8 cellular contexts compared by ENCODE assay signal in genomic region chr11:125164422-125165110, GRCh38. TPM values are rescaled to one million over a fixed set of nuclear protein-coding genes. Genes with fewer than 3 reads are reported as not detected.
A peak's percentile ranks its signal among the peaks of the same experiment; 100 is the strongest.
DNase-seq lines count a peak whose midpoint lies in the region; ATAC-seq and TF ChIP-seq lines count a peak whose summit lies in the region.

PKNOX2 (plus strand) TSS chr11:125164751; CDS start chr11:125351306, 186,555 bp downstream.

- under 1% methylated on average over 58 of the region's 58 CpGs for WGBS in HUES64
- WGBS in aorta, 2 donors = 1% methylated on average over 53 to 58 of the region's 58 CpGs

- DNase-seq in G401 (ENCODE audit: low spot score) = peak; percentile 85
- DNase-seq in T-helper 1 cell = peak; percentile 30 to 73 (median 33)
- DNase-seq in astrocyte of the spinal cord (ENCODE audit: low read depth, low spot score) = peak; percentile 81
- peak; percentile 18 to 94 (median 74) for DNase-seq in hypothalamus (lab: John Stamatoyannopoulos, UW)
- DNase-seq in retinal pigment epithelial cell (ENCODE audit: low read depth) = no peak
- DNase-seq in aorta = peak; percentile 85 to 95
- no peak for DNase-seq in RKO (ENCODE audit: low spot score)

- peak; percentile 90 for ATAC-seq in aorta (ENCODE audit: low FRiP score)

- TF ChIP-seq CTCF in astrocyte of the spinal cord (IDR thresholded peaks at IDR 0.05; ENCODE audit: low read depth, low read length) (peak; percentile 69), retinal pigment epithelial cell (conservative IDR thresholded peaks at IDR 0.05; ENCODE audit: low read depth, low read length) (peak; percentile 58)

- H3K36me3 ChIP-seq in HUES64 (ENCODE audit: insufficient read depth, low read length) = no peaks in the 10 kb centered on the region
- no peaks in the 10 kb centered on the region for H3K36me3 ChIP-seq in aorta (ENCODE audit: control insufficient read depth in 1 of 2, insufficient read depth in 2 of 2, low read length in 1 of 2)

- H3K4me1 ChIP-seq in HUES64 (ENCODE audit: insufficient read depth, low read length) = peaks cover 44% of the 10 kb centered on the region
- no peaks in the 10 kb centered on the region for H3K4me1 ChIP-seq in aorta (ENCODE audit: control insufficient read depth in 1 of 2, insufficient read depth in 2 of 2, low read length in 2 of 2)

- in situ Hi-C loops in G401 (cut with HindIII; ENCODE audit: low sequenced_read_pairs) = no loop called here
- in situ Hi-C loops in astrocyte of the spinal cord (cut with HindIII; ENCODE audit: low sequenced_read_pairs) = no loop called here

- H3K4me3 ChIP-seq in HUES64 (ENCODE audit: low read length) = peak within 1 kb of the TSS; percentile 63
- H3K4me3 ChIP-seq in astrocyte of the spinal cord (ENCODE audit: low read depth, low read length) = peak within 1 kb of the TSS; percentile 68
- H3K4me3 ChIP-seq in retinal pigment epithelial cell (ENCODE audit: low read length) = peak within 1 kb of the TSS; percentile 60
- H3K4me3 ChIP-seq in aorta (ENCODE audit: low read length in 2 of 2) = peak within 1 kb of the TSS; percentile 75 to 93

- H3K9ac ChIP-seq in HUES64 (ENCODE audit: low read depth, low read length) = peak within 1 kb of the TSS; percentile 69

- no peaks in the 10 kb centered on the region for H3K9me3 ChIP-seq in HUES64 (ENCODE audit: insufficient read depth, low read depth, low read length)
- H3K9me3 ChIP-seq in aorta (ENCODE audit: control insufficient read depth, low read length) = no peaks in the 10 kb centered on the region

- H3K27me3 ChIP-seq in HUES64 (ENCODE audit: insufficient read depth, low read length) (peaks cover 45% of the 10 kb centered on the region), aorta (ENCODE audit: control insufficient read depth in 1 of 2, insufficient read depth in 2 of 2, low read length in 1 of 2) (no peaks in the 10 kb centered on the region)

- intact Hi-C loops in aorta (cut with DNase I) = loop anchor here (1.0 to 5.0 kb wide), 9 partner anchors 42 to 243 kb away; no protein-coding TSS in a partner anchor

- peak within 1 kb of the TSS; percentile 92 for H3K27ac ChIP-seq in HUES64 (ENCODE audit: low read depth, low read length)
- H3K27ac ChIP-seq in aorta (ENCODE audit: low read depth in 1 of 2, low read length in 2 of 2) = peak within 1 kb of the TSS; percentile 64 to 90

RNA-seq across cellular contexts. Expression of gene PKNOX2, which starts in this region (rescaled TPM):
- 4.1 and 4.6 TPM in 2 replicates for total RNA-seq in G401 (2014; rRNA removed; shearing (Covaris generic))
- 5.6 TPM for polyA plus RNA-seq in HUES64 (2013, experiment 1 of 2)
- polyA plus RNA-seq in HUES64 (2013, experiment 2 of 2) = 7.5 TPM
- total RNA-seq in aorta = 10 to 100 TPM in 1 of 2 donors, 1 to 10 TPM in 1; 7.7 to 19.8 TPM
- polyA plus RNA-seq in aorta = 1 to 10 TPM; 1.8 to 3.9 TPM

Comparison
In these comparisons a context has a peak if more than half of its experiments do, and no peak if none do; other contexts are left out.
1. DNase-seq: peak in G401 (single experiment), T-helper 1 cell (5 of 5), astrocyte of the spinal cord (single experiment), hypothalamus (51 of 51) and aorta (2 of 2); none in retinal pigment epithelial cell (single experiment) and RKO (single experiment).
2. Peak in every context shown above with its lines, with median percentiles within 50 percentile points of each other: H3K4me3 ChIP-seq.